In the genomic region with DNA sequence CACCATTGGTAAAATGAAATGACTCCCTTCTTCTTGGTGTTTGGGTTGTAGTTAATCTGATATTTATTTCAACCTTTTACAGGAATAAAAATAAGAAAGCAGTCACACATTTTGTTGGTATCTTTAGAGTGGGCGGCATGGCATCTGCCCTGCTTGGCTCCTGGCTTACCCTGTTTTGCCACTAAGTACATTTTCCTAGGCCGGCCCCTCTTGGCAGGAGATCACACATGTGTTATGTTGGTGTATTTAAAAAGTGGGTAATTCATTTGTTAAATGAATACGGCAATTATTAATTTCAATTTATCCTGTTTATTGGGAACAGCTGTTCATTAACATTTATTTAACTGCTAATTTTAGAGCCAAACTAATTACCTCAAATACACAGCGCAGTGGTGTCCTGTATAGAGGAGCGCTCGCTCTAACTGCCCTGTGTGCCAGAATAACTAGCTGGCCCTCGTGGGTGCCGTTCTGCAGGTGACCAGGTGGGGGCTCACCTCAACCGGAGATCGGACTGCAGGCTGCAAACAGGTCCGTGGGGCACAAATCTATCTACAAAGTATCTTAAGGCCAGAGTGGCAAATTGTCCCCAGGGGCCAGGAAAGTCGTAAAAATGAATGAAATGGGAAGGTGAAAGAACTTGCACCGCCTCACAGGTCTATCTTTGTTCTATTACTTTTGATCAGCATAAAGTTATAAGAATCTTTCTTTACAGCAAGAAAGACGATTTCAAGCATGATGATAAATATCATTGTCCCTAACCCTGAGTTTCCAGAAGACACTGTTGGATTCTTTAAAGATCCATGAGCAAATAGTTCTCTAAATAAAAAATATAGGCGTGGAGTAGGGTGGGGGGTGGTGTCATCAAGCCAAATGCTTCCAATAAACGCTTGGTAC, we compare ENCODE assay signal across 8 cellular contexts. TPM values are rescaled to one million over a fixed set of nuclear protein-coding genes. Genes with fewer than 3 reads are reported as not detected.
DNase-seq lines count a peak whose midpoint lies in the region; ATAC-seq and TF ChIP-seq lines count a peak whose summit lies in the region.

No MANE protein-coding gene starts in this region.

- in situ Hi-C loops in G401 (cut with HindIII; ENCODE audit: low sequenced_read_pairs), result no loop called here

- no peaks in the 10 kb centered on the region for H3K4me1 ChIP-seq in Karpas-422 (ENCODE audit: low read length)
- H3K4me1 ChIP-seq in RWPE2 (ENCODE audit: insufficient read depth, poor library complexity, severe bottlenecking), result peaks cover 11% of the 10 kb centered on the region
- H3K4me1 ChIP-seq in uterus, result no peaks in the 10 kb centered on the region

- no peak overlapping the region for H3K4me2 ChIP-seq in Karpas-422 (ENCODE audit: low read depth, low read length, poor library complexity, severe bottlenecking)

- no peaks in the 10 kb centered on the region for H3K9me3 Mint-ChIP-seq in progenitor cell of endocrine pancreas (ENCODE audit: low read depth)

- H3K27me3 ChIP-seq in Karpas-422 (ENCODE audit: low read length) (no peaks in the 10 kb centered on the region), RWPE2 (ENCODE audit: insufficient read depth, poor library complexity, severe bottlenecking) (peaks cover 3% of the 10 kb centered on the region), uterus (no peaks in the 10 kb centered on the region)

- H3K79me2 ChIP-seq in Karpas-422 (ENCODE audit: low read length), result no peaks in the 10 kb centered on the region

- peak; percentile 79 for DNase-seq in G401 (ENCODE audit: low spot score)
- peak; percentile 84 for DNase-seq in Karpas-422
- DNase-seq in RWPE2 (ENCODE audit: low spot score), result peak; percentile 77
- peak; percentile 87 for DNase-seq in activated effector memory CD4-positive, alpha-beta T cell treated with anti-CD3 and anti-CD28 coated beads, Interleukin-2, amount 50 U/mL, for 16 hours
- peak; percentile 46 for DNase-seq in globus pallidus (ENCODE audit: low spot score)
- DNase-seq in progenitor cell of endocrine pancreas (ENCODE audit: low spot score, unreplicated experiment), result peak; percentile 72
- DNase-seq in uterus, result peak; percentile 55 to 67

- no peak overlapping the region for H3K27ac Mint-ChIP-seq in progenitor cell of endocrine pancreas

- TF ChIP-seq POLR2A in uterus (IDR thresholded peaks at IDR 0.05), result no peak

- H3K9me2 ChIP-seq in Karpas-422 (replicated peaks; ENCODE audit: insufficient read depth, low read length), result no peaks in the 10 kb centered on the region

- intact Hi-C loops in uterus (cut with DNase I; ENCODE audit: low total_unique reads), result no loop called here

- H3K4me3 ChIP-seq in Karpas-422 (ENCODE audit: low read length), result no peak overlapping the region
- H3K4me3 ChIP-seq in RWPE2 (ENCODE audit: severe bottlenecking), result no peak overlapping the region
- H3K4me3 ChIP-seq in uterus, result no peak overlapping the region

- no peaks in the 10 kb centered on the region for H3K36me3 Mint-ChIP-seq in progenitor cell of endocrine pancreas (ENCODE audit: insufficient read depth)

- H3K36me3 ChIP-seq in Karpas-422 (ENCODE audit: insufficient read depth, low read length) (no peaks in the 10 kb centered on the region), RWPE2 (ENCODE audit: low read depth) (no peaks in the 10 kb centered on the region), uterus (no peaks in the 10 kb centered on the region)

- no peaks in the 10 kb centered on the region for H4K20me1 ChIP-seq in Karpas-422 (ENCODE audit: insufficient read depth, low read depth, low read length)

- H3K27ac ChIP-seq in Karpas-422 (ENCODE audit: low read length), result no peak overlapping the region
- no peak overlapping the region for H3K27ac ChIP-seq in RWPE2 (ENCODE audit: poor library complexity, severe bottlenecking)
- H3K27ac ChIP-seq in uterus, result no peak overlapping the region

- no peak overlapping the region for H3K9ac ChIP-seq in Karpas-422 (ENCODE audit: low read length)

- peaks cover 10% of the 10 kb centered on the region for H3K27me3 Mint-ChIP-seq in progenitor cell of endocrine pancreas

- ATAC-seq in GM21825 (IDR thresholded peaks at IDR 0.05; ENCODE audit: unreplicated experiment) (peak; percentile 99), RWPE2 (ENCODE audit: low read depth) (peak; percentile 80)

- H3K9me3 ChIP-seq in Karpas-422 (ENCODE audit: low read length), result no peaks in the 10 kb centered on the region
- no peaks in the 10 kb centered on the region for H3K9me3 ChIP-seq in RWPE2 (ENCODE audit: severe bottlenecking)
- no peaks in the 10 kb centered on the region for H3K9me3 ChIP-seq in uterus

- no peak overlapping the region for H3K4me3 Mint-ChIP-seq in progenitor cell of endocrine pancreas (ENCODE audit: low read depth)

- TF ChIP-seq CTCF in RWPE2 (IDR thresholded peaks at IDR 0.05; ENCODE audit: poor library complexity, severe bottlenecking), result peak; percentile 98
- peak; percentile 95 for TF ChIP-seq CTCF in progenitor cell of endocrine pancreas (IDR thresholded peaks at IDR 0.05; ENCODE audit: unreplicated experiment)
- TF ChIP-seq CTCF in uterus (IDR thresholded peaks at IDR 0.05), result peak; percentile 67 to 84 (median 70)

- H2AFZ ChIP-seq in Karpas-422 (ENCODE audit: low read length), result no peak overlapping the region

- peaks cover 2% of the 10 kb centered on the region for H3K4me1 Mint-ChIP-seq in progenitor cell of endocrine pancreas (ENCODE audit: low read depth)

RNA-seq across cellular contexts. Expression of a gene that starts 26.2 kb away (rescaled TPM):
- total RNA-seq in G401 (2014; rRNA removed; shearing (Covaris generic)), result not detected in 2 replicates
- total RNA-seq in Karpas-422 (2014; rRNA removed; shearing (Covaris generic); ENCODE audit: low replicate concordance), result not detected in 2 replicates
- total RNA-seq in progenitor cell of endocrine pancreas (not detected in 2 replicates), uterus (not detected)
